In the genomic region with DNA sequence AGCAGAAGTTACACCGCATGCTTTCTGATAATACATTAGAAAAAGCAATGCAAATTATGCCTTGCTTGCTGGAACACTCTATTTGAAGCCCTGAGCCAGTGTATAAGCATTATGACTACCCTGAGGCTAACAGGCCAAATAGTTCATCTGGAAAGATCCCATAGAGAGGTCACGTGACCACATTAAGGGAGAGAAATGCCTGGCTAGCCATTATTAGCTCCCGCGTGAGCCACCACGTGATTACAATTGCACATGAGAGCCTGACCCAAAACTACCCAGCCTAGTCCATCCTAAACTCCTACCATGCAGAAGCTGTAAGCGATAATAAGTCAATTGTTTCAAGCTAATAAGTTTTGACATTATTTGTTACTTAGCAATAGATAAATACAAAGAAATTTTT, we compare ENCODE assay signal across 28 cellular contexts.
"Had no signal": no experiment of that assay in that cellular context is flagged by ENCODE, and none has a peak within 500 bp of the region (broad histone marks: within the 10 kb centered on the region; RNA-seq: fewer than 3 reads in every experiment).

No MANE protein-coding gene starts in this region.

- DNase-seq: activated CD4-positive, alpha-beta T cell treated with anti-CD3 and anti-CD28 coated beads for 36 hours; activated CD4-positive, alpha-beta T cell treated with anti-CD3 and anti-CD28 coated beads, Interleukin-2, amount 10 ng/mL, durations not matched to agents 7 days and 5 days; activated CD4-positive, alpha-beta T cell treated with anti-CD3 and anti-CD28 coated beads, Interleukin-2, amount 50 U/mL, for 48 hours; activated CD8-positive, alpha-beta T cell treated with anti-CD3 and anti-CD28 coated beads, Interleukin-2, amount 10 ng/mL, durations not matched to agents 7 days and 5 days; activated gamma-delta T cell treated with Interleukin-2 at 50 U/mL for 16 hours; activated naive CD4-positive, alpha-beta T cell treated with anti-CD3 and anti-CD28 coated beads for 36 hours; activated T-cell treated with anti-CD3 and anti-CD28 coated beads, Interleukin-2, amount 50 U/mL, for 24 hours; adrenal gland; body of pancreas; MM.1S; MV-4-11; NCI-H1092; NCI-H1436 treated with DMSO at 0.1 percent for 48 hours; NCI-H1694 treated with DMSO at 0.1 percent for 48 hours; NCI-H2029; NCI-H345; NCI-H524 treated with DMSO at 0.1 percent for 48 hours; NK-92 treated with Interleukin-12 subunit alpha and Interleukin-12 subunit beta, amount 100 ng/mL, for 24 hours; PC-9; Right ventricle myocardium superior; SK-N-SH had no signal

- H3K36me3 ChIP-seq: adrenal gland, breast epithelium had no signal

- H3K9me3 ChIP-seq: adrenal gland, body of pancreas, breast epithelium, SK-N-SH had no signal

- H3K4me1 ChIP-seq: adrenal gland, body of pancreas, breast epithelium had no signal

- H3K27ac ChIP-seq: adrenal gland, body of pancreas, breast epithelium, KMS-11, PC-9, RWPE1 had no signal

- H3K27me3 Mint-ChIP-seq: activated CD4-positive, alpha-beta T cell treated with anti-CD3 and anti-CD28 coated beads for 36 hours; activated CD4-positive, alpha-beta T cell treated with anti-CD3 and anti-CD28 coated beads, Interleukin-2, amount 10 ng/mL, durations not matched to agents 7 days and 5 days; activated T-cell treated with anti-CD3 and anti-CD28 coated beads, Interleukin-2, amount 50 U/mL, for 24 hours had no signal

- H3K36me3 Mint-ChIP-seq: activated naive CD4-positive, alpha-beta T cell treated with anti-CD3 and anti-CD28 coated beads, Interleukin-2, amount 50 U/mL, for 72 hours had no signal

- H3K9me3 Mint-ChIP-seq: activated CD4-positive, alpha-beta T cell treated with anti-CD3 and anti-CD28 coated beads, Interleukin-2, amount 10 ng/mL, durations not matched to agents 7 days and 5 days; activated T-cell treated with anti-CD3 and anti-CD28 coated beads, Interleukin-2, amount 50 U/mL, for 24 hours; activated T-helper 1 cell treated with anti-CD3 and anti-CD28 coated beads, Interleukin-12 subunit alpha, Interleukin-12 subunit beta, Interleukin-2, Interleukin-4 antibody, amounts not matched to agents 30 ng/mL and 10 ng/mL and 1 ng/mL, durations not matched to agents 14 hours and 24 hours and 36 hours; T-helper 1 cell treated with Interleukin-12 subunit alpha and Interleukin-12 subunit beta and Interleukin-4 antibody, amounts not matched to agents 30 μg/mL and 1 μg/mL, for 36 hours; T-helper 2 cell treated with Interferon-gamma antibody and Interleukin-4, amounts not matched to agents 5 μg/mL and 100 μg/mL, for 36 hours had no signal

- H3K4me3 ChIP-seq: adrenal gland, body of pancreas, breast epithelium, PC-9 had no signal

- H3K27ac Mint-ChIP-seq: activated CD4-positive, alpha-beta T cell treated with anti-CD3 and anti-CD28 coated beads for 36 hours; activated CD4-positive, alpha-beta T cell treated with anti-CD3 and anti-CD28 coated beads, Interleukin-2, amount 10 ng/mL, durations not matched to agents 7 days and 5 days; activated CD8-positive, alpha-beta T cell treated with anti-CD3 and anti-CD28 coated beads, Interleukin-2, amount 10 ng/mL, durations not matched to agents 7 days and 5 days; activated naive CD4-positive, alpha-beta T cell treated with anti-CD3 and anti-CD28 coated beads for 36 hours; activated naive CD4-positive, alpha-beta T cell treated with anti-CD3 and anti-CD28 coated beads, Interleukin-2, amount 50 U/mL, for 72 hours; activated T-cell treated with anti-CD3 and anti-CD28 coated beads, Interleukin-2, amount 50 U/mL, for 24 hours; activated T-helper 1 cell treated with anti-CD3 and anti-CD28 coated beads, Interleukin-12 subunit alpha, Interleukin-12 subunit beta, Interleukin-2, Interleukin-4 antibody, amounts not matched to agents 30 ng/mL and 10 ng/mL and 1 ng/mL, durations not matched to agents 14 hours and 24 hours and 36 hours; T-helper 1 cell treated with Interleukin-12 subunit alpha and Interleukin-12 subunit beta and Interleukin-4 antibody, amounts not matched to agents 30 μg/mL and 1 μg/mL, for 36 hours; T-helper 2 cell treated with Interferon-gamma antibody and Interleukin-4, amounts not matched to agents 5 μg/mL and 100 μg/mL, for 36 hours had no signal

- ATAC-seq: activated CD4-positive, alpha-beta T cell treated with anti-CD3 and anti-CD28 coated beads for 36 hours; activated CD8-positive, alpha-beta T cell treated with anti-CD3 and anti-CD28 coated beads, Interleukin-2, amount 10 ng/mL, durations not matched to agents 7 days and 5 days; activated naive CD4-positive, alpha-beta T cell treated with anti-CD3 and anti-CD28 coated beads, Interleukin-2, amount 50 U/mL, for 72 hours; body of pancreas had no signal

- H3K4me1 Mint-ChIP-seq: activated CD4-positive, alpha-beta T cell treated with anti-CD3 and anti-CD28 coated beads for 36 hours; activated CD4-positive, alpha-beta T cell treated with anti-CD3 and anti-CD28 coated beads, Interleukin-2, amount 10 ng/mL, durations not matched to agents 7 days and 5 days had no signal

- H3K4me3 Mint-ChIP-seq: activated CD4-positive, alpha-beta T cell treated with anti-CD3 and anti-CD28 coated beads for 36 hours; activated CD4-positive, alpha-beta T cell treated with anti-CD3 and anti-CD28 coated beads, Interleukin-2, amount 10 ng/mL, durations not matched to agents 7 days and 5 days; activated CD8-positive, alpha-beta T cell treated with anti-CD3 and anti-CD28 coated beads, Interleukin-2, amount 10 ng/mL, durations not matched to agents 7 days and 5 days; activated naive CD4-positive, alpha-beta T cell treated with anti-CD3 and anti-CD28 coated beads for 36 hours; activated T-cell treated with anti-CD3 and anti-CD28 coated beads, Interleukin-2, amount 50 U/mL, for 24 hours; activated T-helper 1 cell treated with anti-CD3 and anti-CD28 coated beads, Interleukin-12 subunit alpha, Interleukin-12 subunit beta, Interleukin-2, Interleukin-4 antibody, amounts not matched to agents 30 ng/mL and 10 ng/mL and 1 ng/mL, durations not matched to agents 14 hours and 24 hours and 36 hours; T-helper 1 cell treated with Interleukin-12 subunit alpha and Interleukin-12 subunit beta and Interleukin-4 antibody, amounts not matched to agents 30 μg/mL and 1 μg/mL, for 36 hours; T-helper 2 cell treated with Interferon-gamma antibody and Interleukin-4, amounts not matched to agents 5 μg/mL and 100 μg/mL, for 36 hours had no signal

- H3K27me3 ChIP-seq: adrenal gland, body of pancreas, breast epithelium had no signal
